In genomic region chr1:156859523-156860112, GRCh38 we compare ENCODE assay signal across 8 cellular contexts. TPM values are rescaled to one million over a fixed set of nuclear protein-coding genes. Genes with fewer than 3 reads are reported as not detected.
DNase-seq lines count a peak whose midpoint lies in the region; ATAC-seq lines count a peak whose summit lies in the region.

No MANE protein-coding gene starts in this region.

- H3K27ac Mint-ChIP-seq in activated naive CD8-positive, alpha-beta T cell treated with anti-CD3 and anti-CD28 coated beads for 36 hours = no peak overlapping the region
- H3K27ac Mint-ChIP-seq in stimulated activated effector memory CD8-positive, alpha-beta T cell treated with anti-CD3 and anti-CD28 coated beads, Interleukin-12 subunit alpha, Interleukin-12 subunit beta, amount 100 ng/mL, for 72 hours = no peak overlapping the region

- peak; percentile 53 for DNase-seq in COLO668 (lab: John Stamatoyannopoulos, UW; ENCODE audit: unreplicated experiment)
- peak; percentile 24 for DNase-seq in activated naive CD8-positive, alpha-beta T cell treated with anti-CD3 and anti-CD28 coated beads for 36 hours
- peak; percentile 18 to 68 for DNase-seq in stimulated activated effector memory CD8-positive, alpha-beta T cell treated with anti-CD3 and anti-CD28 coated beads, Interleukin-12 subunit alpha, Interleukin-12 subunit beta, amount 100 ng/mL, for 72 hours (ENCODE audit: low spot score in 2 of 2)
- no peak for DNase-seq in effector CD4-positive, alpha-beta T cell
- DNase-seq in NK-92 (lab: John Stamatoyannopoulos, UW; ENCODE audit: unreplicated experiment) = no peak
- DNase-seq in NCI-H2196 (lab: John Stamatoyannopoulos, UW; ENCODE audit: unreplicated experiment) = no peak

- H3K36me3 Mint-ChIP-seq in activated naive CD8-positive, alpha-beta T cell treated with anti-CD3 and anti-CD28 coated beads for 36 hours = no peaks in the 10 kb centered on the region
- no peaks in the 10 kb centered on the region for H3K36me3 Mint-ChIP-seq in stimulated activated effector memory CD8-positive, alpha-beta T cell treated with anti-CD3 and anti-CD28 coated beads, Interleukin-12 subunit alpha, Interleukin-12 subunit beta, amount 100 ng/mL, for 72 hours

- H3K4me1 Mint-ChIP-seq in activated naive CD8-positive, alpha-beta T cell treated with anti-CD3 and anti-CD28 coated beads for 36 hours = peaks cover 26% of the 10 kb centered on the region
- H3K4me1 Mint-ChIP-seq in stimulated activated effector memory CD8-positive, alpha-beta T cell treated with anti-CD3 and anti-CD28 coated beads, Interleukin-12 subunit alpha, Interleukin-12 subunit beta, amount 100 ng/mL, for 72 hours = peaks cover 50% of the 10 kb centered on the region

- peak; percentile 4 for ATAC-seq in stimulated activated effector memory CD8-positive, alpha-beta T cell treated with anti-CD3 and anti-CD28 coated beads, Interleukin-12 subunit alpha, Interleukin-12 subunit beta, amount 100 ng/mL, for 72 hours

- H3K36me3 ChIP-seq in HUES48 (ENCODE audit: control insufficient read depth, insufficient read depth, low read length) (no peaks in the 10 kb centered on the region), iPS-15b (ENCODE audit: control insufficient read depth, insufficient read depth, low read length) (no peaks in the 10 kb centered on the region)

- H3K4me3 Mint-ChIP-seq in activated naive CD8-positive, alpha-beta T cell treated with anti-CD3 and anti-CD28 coated beads for 36 hours = peak overlapping the region; percentile 19
- peak overlapping the region; percentile 74 for H3K4me3 Mint-ChIP-seq in stimulated activated effector memory CD8-positive, alpha-beta T cell treated with anti-CD3 and anti-CD28 coated beads, Interleukin-12 subunit alpha, Interleukin-12 subunit beta, amount 100 ng/mL, for 72 hours

- no peak overlapping the region for H3K27ac ChIP-seq in HUES48 (ENCODE audit: low read depth, low read length)

- H3K9ac ChIP-seq in HUES48 (ENCODE audit: low read depth, low read length) = no peak overlapping the region
- no peak overlapping the region for H3K9ac ChIP-seq in iPS-15b (ENCODE audit: low read depth, low read length)

- H3K9me3 ChIP-seq in HUES48 (ENCODE audit: control insufficient read depth, insufficient read depth, low read length) (no peaks in the 10 kb centered on the region), iPS-15b (ENCODE audit: control insufficient read depth, insufficient read depth, low read length) (no peaks in the 10 kb centered on the region)

- H3K27me3 Mint-ChIP-seq in activated naive CD8-positive, alpha-beta T cell treated with anti-CD3 and anti-CD28 coated beads for 36 hours = peaks cover 65% of the 10 kb centered on the region

- H3K27me3 ChIP-seq in HUES48 (ENCODE audit: control insufficient read depth, insufficient read depth, low read length) (peaks cover 90% of the 10 kb centered on the region), iPS-15b (ENCODE audit: control insufficient read depth, insufficient read depth, low read length) (peaks cover 92% of the 10 kb centered on the region)

- H3K4me3 ChIP-seq in HUES48 (ENCODE audit: low read depth, low read length) (peak overlapping the region; percentile 51), iPS-15b (ENCODE audit: low read depth, low read length) (peak overlapping the region; percentile 64)

- no peaks in the 10 kb centered on the region for H3K9me3 Mint-ChIP-seq in activated naive CD8-positive, alpha-beta T cell treated with anti-CD3 and anti-CD28 coated beads for 36 hours
- no peaks in the 10 kb centered on the region for H3K9me3 Mint-ChIP-seq in stimulated activated effector memory CD8-positive, alpha-beta T cell treated with anti-CD3 and anti-CD28 coated beads, Interleukin-12 subunit alpha, Interleukin-12 subunit beta, amount 100 ng/mL, for 72 hours

- H3K4me1 ChIP-seq in HUES48 (ENCODE audit: control insufficient read depth, insufficient read depth, low read length) (no peaks in the 10 kb centered on the region), iPS-15b (ENCODE audit: control insufficient read depth, insufficient read depth, low read length) (no peaks in the 10 kb centered on the region)

RNA-seq across cellular contexts. Expression of gene INSRR, which starts 0.7 kb away (rescaled TPM):
- total RNA-seq in activated naive CD8-positive, alpha-beta T cell treated with anti-CD3 and anti-CD28 coated beads for 36 hours = under 1 TPM; 0.12 to 0.20 TPM

RNA-seq across cellular contexts. Expression of gene NTRK1, which starts 1.0 kb away (rescaled TPM):
- total RNA-seq in activated naive CD8-positive, alpha-beta T cell treated with anti-CD3 and anti-CD28 coated beads for 36 hours = 1 to 10 TPM; 3.4 to 4.0 TPM

RNA-seq across cellular contexts. Expression of gene PEAR1, which starts 33.9 kb away (rescaled TPM):
- not detected for total RNA-seq in activated naive CD8-positive, alpha-beta T cell treated with anti-CD3 and anti-CD28 coated beads for 36 hours

RNA-seq across cellular contexts. Expression of gene SH2D2A, which starts 43.0 kb away (rescaled TPM):
- total RNA-seq in activated naive CD8-positive, alpha-beta T cell treated with anti-CD3 and anti-CD28 coated beads for 36 hours = 100 to 1,000 TPM; 186 TPM

Comparison
In these comparisons a context has a peak if more than half of its experiments do, and no peak if none do; other contexts are left out.
1. DNase-seq: peak in COLO668 (single experiment), activated naive CD8-positive, alpha-beta T cell treated with anti-CD3 and anti-CD28 coated beads for 36 hours (single experiment) and stimulated activated effector memory CD8-positive, alpha-beta T cell treated with anti-CD3 and anti-CD28 coated beads, Interleukin-12 subunit alpha, Interleukin-12 subunit beta, amount 100 ng/mL, for 72 hours (2 of 2); none in effector CD4-positive, alpha-beta T cell (single experiment), NK-92 (single experiment) and NCI-H2196 (single experiment).